Comparison of ENCODE assay signal across 8 cellular contexts in the genomic region with DNA sequence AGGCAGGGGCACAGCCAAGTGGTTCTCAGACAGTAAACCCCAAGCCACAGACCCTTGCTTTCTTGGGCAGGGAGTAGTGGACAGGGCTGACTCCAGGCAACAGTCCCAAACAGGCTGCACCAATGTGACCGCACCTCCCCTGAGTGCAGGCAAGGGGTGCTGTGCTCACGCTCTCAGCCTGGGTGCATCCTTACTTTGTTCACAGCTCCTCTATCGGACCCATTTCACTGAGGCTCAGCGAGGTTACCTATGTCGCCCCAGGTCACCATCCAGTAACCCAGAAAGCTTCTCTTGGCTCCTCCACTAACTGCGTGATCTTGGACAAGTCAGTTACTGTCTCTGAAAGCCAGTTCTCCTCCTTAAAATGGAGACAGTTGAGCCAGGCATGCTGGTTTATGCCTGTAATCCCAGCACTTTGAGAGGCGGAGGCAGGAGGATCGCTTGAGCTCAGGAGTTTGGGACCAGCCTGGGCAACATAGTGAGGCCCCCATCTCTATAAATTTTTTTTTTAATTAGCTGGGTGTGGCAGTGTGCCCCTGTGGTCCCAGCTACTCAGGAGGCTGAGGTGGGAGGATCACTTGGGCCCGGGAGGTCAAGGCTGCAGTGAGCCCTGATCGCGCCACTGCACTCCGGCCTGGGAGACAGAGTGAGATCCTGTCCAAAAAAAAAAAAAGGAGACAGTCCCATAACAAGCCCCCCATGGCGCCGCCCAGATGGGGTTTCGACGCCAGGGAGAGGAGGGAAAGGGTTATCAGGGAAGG. TPM values are rescaled to one million over a fixed set of nuclear protein-coding genes. Genes with fewer than 3 reads are reported as not detected.
DNase-seq lines count a peak whose midpoint lies in the region; ATAC-seq, FAIRE-seq and TF ChIP-seq lines count a peak whose summit lies in the region.

No MANE protein-coding gene starts in this region.

- no peak for TF ChIP-seq POLR2A in GM12892 (IDR thresholded peaks at IDR 0.05; ENCODE audit: low read depth, low read length)

- H3K27me3 ChIP-seq in DOHH2 (ENCODE audit: control insufficient read depth, low read length) (peaks cover 10% of the 10 kb centered on the region), PC-9 (ENCODE audit: insufficient read depth, low read depth) (no peaks in the 10 kb centered on the region), pancreas (no peaks in the 10 kb centered on the region)

- H4K20me1 ChIP-seq in DOHH2 (ENCODE audit: control insufficient read depth, insufficient read depth, low read depth, low read length) (no peaks in the 10 kb centered on the region), PC-9 (ENCODE audit: insufficient read depth) (no peaks in the 10 kb centered on the region)

- H3K9me3 ChIP-seq in DOHH2 (ENCODE audit: control insufficient read depth, insufficient read depth, low read length) (no peaks in the 10 kb centered on the region), PC-9 (ENCODE audit: insufficient read depth, low read depth) (no peaks in the 10 kb centered on the region), pancreas (no peaks in the 10 kb centered on the region)

- POLR2A ChIA-PET in PC-9 (lab: Charles Lee; ENCODE audit: unreplicated experiment): interaction anchor here (0.6 kb wide), 4 partner anchors 12 to 285 kb away, joined by 3 to 4 read pairs (median 3); a partner anchor contains a TSS

- CTCF ChIA-PET in PC-9 (lab: Charles Lee): interaction anchor here (0.7 to 1.6 kb wide), 3 partner anchors 27 to 494 kb away, joined by 3 to 7 read pairs (median 4); a partner anchor contains a TSS

- no peaks in the 10 kb centered on the region for H3F3A ChIP-seq in DOHH2 (ENCODE audit: control insufficient read depth, insufficient read depth)
- H3F3A ChIP-seq in PC-9 (ENCODE audit: insufficient read depth, low read depth): no peaks in the 10 kb centered on the region

- peak overlapping the region; percentile 95 for H3K4me3 ChIP-seq in DOHH2 (ENCODE audit: low read length)
- H3K4me3 ChIP-seq in PC-9: peak overlapping the region; percentile 71; the same call in 1 of the 2 replicates
- peak overlapping the region; percentile 70 for H3K4me3 ChIP-seq in epithelial cell of esophagus (ENCODE audit: low read length)
- peak overlapping the region; percentile 73 to 98 (median 94) for H3K4me3 ChIP-seq in pancreas

- H3K36me3 ChIP-seq in DOHH2 (ENCODE audit: control insufficient read depth, low read length) (peaks cover 9% of the 10 kb centered on the region), PC-9 (ENCODE audit: low read depth) (no peaks in the 10 kb centered on the region), pancreas (peaks cover 0 to 4% (median 0%) of the 10 kb centered on the region in 3 donors)

- DNase-seq in PC-9 (no peak), epithelial cell of esophagus (ENCODE audit: low read depth) (no peak), pancreas (peak in 1 of 6 donors; percentile 50), NCI-H446 treated with DMSO at 0.1 percent for 48 hours (lab: John Stamatoyannopoulos, UW) (no peak), GM12892 (ENCODE audit: insufficient read length) (no peak), LoVo (ENCODE audit: low spot score) (no peak)

- peak overlapping the region; percentile 77; the same call in 1 of the 2 replicates for H2AFZ ChIP-seq in PC-9

- WGBS in pancreas, 2 donors: 44 to 47% methylated on average over 16 of the region's 16 CpGs

- H3K4me1 ChIP-seq in DOHH2 (ENCODE audit: control insufficient read depth, low read length) (peaks cover 11% of the 10 kb centered on the region), PC-9 (replicated peaks; ENCODE audit: insufficient read depth) (peaks cover 1% of the 10 kb centered on the region), pancreas (peaks cover 6 to 17% (median 12%) of the 10 kb centered on the region in 3 donors)

- intact Hi-C loops in PC-9 (cut with micrococcal nuclease; ENCODE audit: unreplicated experiment): loop anchor here (10.0 kb wide), 1 partner anchor 71 kb away; a partner anchor contains a TSS
- intact Hi-C loops in pancreas (cut with DNase I): no loop called here

- TF ChIP-seq CTCF in DOHH2 (IDR thresholded peaks at IDR 0.05; ENCODE audit: low read depth, low read length, poor library complexity, severe bottlenecking): no peak
- TF ChIP-seq CTCF in PC-9 (conservative IDR thresholded peaks at IDR 0.05): no peak
- TF ChIP-seq CTCF in epithelial cell of esophagus (IDR thresholded peaks at IDR 0.05; ENCODE audit: insufficient read depth, low read depth, low read length, missing control alignments): no peak
- no peak for TF ChIP-seq CTCF in pancreas (IDR thresholded peaks at IDR 0.05)

- H3K4me2 ChIP-seq in DOHH2 (ENCODE audit: low read length) (peak overlapping the region; percentile 97), PC-9 (peak overlapping the region; percentile 90)

- BruUV-seq in PC-9 (replicated peaks; lab: Mats Ljungman, UMichigan): no TSS peak

- ATAC-seq in pancreas: no peak
- no peak for ATAC-seq in GM18858 (IDR thresholded peaks at IDR 0.05; ENCODE audit: unreplicated experiment)

- H3K79me2 ChIP-seq in DOHH2 (ENCODE audit: control insufficient read depth, low read length): peaks cover 9% of the 10 kb centered on the region
- peaks cover 5% of the 10 kb centered on the region; the same call in 1 of the 2 replicates for H3K79me2 ChIP-seq in PC-9 (ENCODE audit: low read depth)

- FAIRE-seq in pancreas (lab: Jason Lieb, UNC) (no peak), GM12892 (lab: Jason Lieb, UNC) (no peak)

- H3K9me2 ChIP-seq in DOHH2 (replicated peaks; ENCODE audit: control insufficient read depth, low read length) (no peaks in the 10 kb centered on the region), PC-9 (ENCODE audit: insufficient read depth) (no peaks in the 10 kb centered on the region)

- H3K27ac ChIP-seq in DOHH2 (ENCODE audit: low read depth, low read length): no peak overlapping the region
- H3K27ac ChIP-seq in PC-9: no peak overlapping the region
- no peak overlapping the region for H3K27ac ChIP-seq in pancreas

RNA-seq across cellular contexts. Expression of a gene that starts 0.8 kb away (rescaled TPM):
- total RNA-seq in PC-9 (2021) (22.1 and 27.8 TPM in 2 replicates), pancreas (10 to 100 TPM; 14.6 to 22.9 (median 17.4) TPM)
- 10 to 100 TPM; 12.7 to 14.7 TPM for polyA plus RNA-seq in pancreas
- 5.2 TPM for polyA plus RNA-seq in GM12892 (2012; ENCODE audit: missing spikeins)
